8 cellular contexts compared by ENCODE assay signal in the genomic region with DNA sequence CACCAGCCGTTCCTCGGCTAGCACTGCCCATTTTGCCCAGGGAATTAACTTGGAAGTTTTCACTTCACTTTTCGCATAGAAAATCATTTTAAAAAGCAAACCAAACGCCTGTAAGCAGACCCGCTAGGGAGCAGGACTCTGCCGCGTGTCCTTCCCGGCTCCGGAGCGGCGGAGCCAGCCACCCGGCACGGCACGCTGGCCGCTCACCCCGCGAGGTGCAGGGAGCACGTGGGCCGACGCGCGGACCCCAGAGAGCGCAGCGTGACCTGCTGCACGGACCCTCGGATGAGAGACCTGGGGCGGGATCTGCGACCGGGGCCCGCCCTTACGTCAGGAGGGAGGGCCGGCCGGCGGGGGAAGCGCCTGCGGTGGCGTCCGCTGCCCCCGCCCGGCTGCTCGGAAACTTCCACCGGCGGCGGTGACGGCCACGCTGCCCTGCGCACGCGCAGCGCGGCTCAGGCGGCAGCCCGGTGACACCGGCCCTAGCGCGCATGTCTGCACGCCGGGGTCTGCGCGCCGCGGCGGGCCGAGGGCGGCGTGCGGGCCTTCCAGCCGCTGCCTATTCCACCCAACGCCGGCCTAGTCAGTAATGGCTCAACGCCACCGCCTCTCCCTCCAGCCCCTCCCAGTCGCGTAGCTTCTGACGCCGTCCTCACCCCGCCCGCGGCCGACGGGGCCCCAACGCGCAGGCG. TPM values are rescaled to one million over a fixed set of nuclear protein-coding genes. Genes with fewer than 3 reads are reported as not detected.
A peak's percentile ranks its signal among the peaks of the same experiment; 100 is the strongest.
DNase-seq lines count a peak whose midpoint lies in the region; ATAC-seq and TF ChIP-seq lines count a peak whose summit lies in the region.

No MANE protein-coding gene starts in this region.

- peak overlapping the region; percentile 45 for H3K4me3 ChIP-seq in lower leg skin (ENCODE audit: low read depth, poor library complexity, severe bottlenecking)

- H3K9me3 Mint-ChIP-seq in dendritic cell treated with granulocyte-macrophage colony-stimulating factor and Interleukin-4, amounts not matched to agents 40 ng/mL and 50 ng/mL, for 4 days, result no peaks in the 10 kb centered on the region

- 0 to 1% methylated on average over 29 to 49 of the region's 84 CpGs for WGBS in lower leg skin, 2 donors

- no peak for TF ChIP-seq CTCF in lower leg skin (IDR thresholded peaks at IDR 0.05)

- peak; percentile 53 for ATAC-seq in GM19351 (IDR thresholded peaks at IDR 0.05; ENCODE audit: unreplicated experiment)
- ATAC-seq in HG03460 (IDR thresholded peaks at IDR 0.05; ENCODE audit: unreplicated experiment), result peak; percentile 56

- peaks cover 42% of the 10 kb centered on the region for H3K4me1 Mint-ChIP-seq in dendritic cell treated with granulocyte-macrophage colony-stimulating factor and Interleukin-4, amounts not matched to agents 40 ng/mL and 50 ng/mL, for 4 days (ENCODE audit: low read depth)

- H3K36me3 Mint-ChIP-seq in dendritic cell treated with granulocyte-macrophage colony-stimulating factor and Interleukin-4, amounts not matched to agents 40 ng/mL and 50 ng/mL, for 4 days (ENCODE audit: low read depth), result peaks cover 17% of the 10 kb centered on the region

- intact Hi-C loops in dendritic cell treated with granulocyte-macrophage colony-stimulating factor and Interleukin-4, amounts not matched to agents 40 ng/mL and 50 ng/mL, for 4 days (cut with micrococcal nuclease), result loop anchor here (1.0 to 5.0 kb wide), 3 partner anchors 35 to 1290 kb away; a partner anchor contains a TSS
- intact Hi-C loops in lower leg skin (cut with DNase I; ENCODE audit: low total_unique reads), result no loop called here

- H3K4me3 Mint-ChIP-seq in dendritic cell treated with granulocyte-macrophage colony-stimulating factor and Interleukin-4, amounts not matched to agents 40 ng/mL and 50 ng/mL, for 4 days, result peak overlapping the region; percentile 84

- no peak for TF ChIP-seq POLR2A in lower leg skin (IDR thresholded peaks at IDR 0.05)

- peaks cover 8% of the 10 kb centered on the region for H3K27me3 Mint-ChIP-seq in dendritic cell treated with granulocyte-macrophage colony-stimulating factor and Interleukin-4, amounts not matched to agents 40 ng/mL and 50 ng/mL, for 4 days

- H3K27ac Mint-ChIP-seq in dendritic cell treated with granulocyte-macrophage colony-stimulating factor and Interleukin-4, amounts not matched to agents 40 ng/mL and 50 ng/mL, for 4 days, result peak overlapping the region; percentile 93

- DNase-seq in C1 segment of cervical spinal cord (lab: John Stamatoyannopoulos, UW), result peak; percentile 72 to 99 (median 93)
- DNase-seq in NCI-H526 treated with DMSO at 0.1 percent for 48 hours (lab: John Stamatoyannopoulos, UW), result peak; percentile 86
- peak; percentile 95 to 97 for DNase-seq in activated CD4-positive, alpha-beta T cell treated with anti-CD3 and anti-CD28 coated beads, Interleukin-2, amount 50 U/mL, for 24 hours (ENCODE audit: low read depth in 1 of 2, low spot score in 1 of 2)
- peak; percentile 96 to 99 for DNase-seq in lower leg skin (ENCODE audit: low spot score in 2 of 2)
- DNase-seq in stimulated activated CD4-positive, alpha-beta T cell treated with anti-CD3 and anti-CD28 coated beads, Interleukin-4, amount 100 ng/mL, for 4 hours, result peak; percentile 96

RNA-seq across cellular contexts. Expression of a gene that starts 0.5 kb away (rescaled TPM):
- 10 to 100 TPM; 12.9 to 51.6 (median 21.6) TPM for total RNA-seq in lower leg skin

Comparison
In these comparisons a context has a peak if more than half of its experiments do, and no peak if none do; other contexts are left out.
1. Peak in every context shown above with its lines: DNase-seq, ATAC-seq and H3K4me3 ChIP-seq.